In the genomic region with DNA sequence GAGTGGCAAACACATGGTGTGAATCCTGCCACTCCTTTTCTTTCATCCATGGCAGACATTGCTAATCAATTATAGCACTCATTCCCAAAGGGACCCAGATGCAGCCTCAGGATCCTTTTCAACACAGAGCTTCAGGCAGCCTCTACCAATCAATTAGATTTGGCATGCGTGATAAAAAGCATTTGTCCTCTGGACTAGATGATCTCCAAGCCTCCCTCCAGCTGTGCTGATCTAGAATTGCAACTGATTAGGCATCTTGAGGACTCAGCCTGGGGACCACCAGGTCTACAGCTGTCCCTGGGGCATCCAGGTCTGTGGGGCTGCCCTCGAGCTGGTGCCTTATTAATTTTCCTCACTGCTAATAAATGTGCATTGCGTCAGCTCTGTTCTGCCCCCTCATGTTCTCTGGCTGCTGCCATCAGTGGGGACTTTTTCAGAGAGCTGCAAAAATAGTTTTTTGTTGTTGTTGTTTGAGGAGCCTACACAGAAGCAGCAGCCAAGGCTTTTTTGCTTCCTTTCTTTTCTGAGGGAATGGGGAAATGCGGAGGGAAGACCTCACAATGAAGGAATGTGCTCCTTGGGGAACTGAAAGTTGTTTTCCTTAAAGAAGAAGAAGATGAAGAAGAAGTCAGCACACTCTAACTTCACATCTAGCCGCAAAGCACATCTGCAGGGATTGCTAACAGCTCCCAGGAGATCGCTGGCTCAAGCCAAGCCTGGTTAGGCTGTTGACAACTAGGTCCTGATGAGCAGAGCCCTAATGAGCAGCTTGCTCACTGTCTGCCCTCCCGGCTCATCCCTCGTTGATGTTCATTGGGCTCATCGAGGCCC, we compare ENCODE assay signal across 9 cellular contexts. TPM values are rescaled to one million over a fixed set of nuclear protein-coding genes. Genes with fewer than 3 reads are reported as not detected.
A peak's percentile ranks its signal among the peaks of the same experiment; 100 is the strongest.
DNase-seq lines count a peak whose midpoint lies in the region; ATAC-seq, FAIRE-seq and TF ChIP-seq lines count a peak whose summit lies in the region.
"Had no signal": no experiment of that assay in that cellular context is flagged by ENCODE, and none has a peak within 500 bp of the region (broad histone marks: within the 10 kb centered on the region; RNA-seq: fewer than 3 reads in every experiment).

No MANE protein-coding gene starts in this region.

- H3K4me1 Mint-ChIP-seq in activated CD8-positive, alpha-beta memory T cell treated with anti-CD3 and anti-CD28 coated beads, Interleukin-2, amount 10 ng/mL, durations not matched to agents 7 days and 5 days, result no peaks in the 10 kb centered on the region

- no peak for ATAC-seq in pancreas
- no peak for ATAC-seq in activated CD8-positive, alpha-beta memory T cell treated with anti-CD3 and anti-CD28 coated beads, Interleukin-2, amount 10 ng/mL, durations not matched to agents 7 days and 5 days

- in situ Hi-C loops in GM13976 (cut with MboI; ENCODE audit: low sequenced_read_pairs, unreplicated experiment), result no loop called here

- H3K27me3 ChIP-seq in prostate gland (replicated peaks; ENCODE audit: insufficient read depth) (no peaks in the 10 kb centered on the region), pancreas (no peaks in the 10 kb centered on the region)

- 34% methylated on average over 9 of the region's 9 CpGs for WGBS in prostate gland
- WGBS in pancreas, 2 donors, result 60 to 76% methylated on average over 9 of the region's 9 CpGs

- H3K4me3 ChIP-seq in SK-N-MC (peak overlapping the region; percentile 65), prostate gland (no peak overlapping the region), pancreas (no peak overlapping the region)

- H3K27ac Mint-ChIP-seq in activated CD8-positive, alpha-beta memory T cell treated with anti-CD3 and anti-CD28 coated beads, Interleukin-2, amount 10 ng/mL, durations not matched to agents 7 days and 5 days, result no peak overlapping the region

- H3K36me3 ChIP-seq in SK-N-MC (ENCODE audit: insufficient read depth, low read length), result no peaks in the 10 kb centered on the region; the same call in 1 of the 2 replicates
- H3K36me3 ChIP-seq in prostate gland, result no peaks in the 10 kb centered on the region
- H3K36me3 ChIP-seq in pancreas, result no peaks in the 10 kb centered on the region

- peaks cover 76% of the 10 kb centered on the region for H3K27me3 Mint-ChIP-seq in activated CD8-positive, alpha-beta memory T cell treated with anti-CD3 and anti-CD28 coated beads, Interleukin-2, amount 10 ng/mL, durations not matched to agents 7 days and 5 days

- CTCF ChIA-PET in activated CD8-positive, alpha-beta memory T cell treated with anti-CD3 and anti-CD28 coated beads, Interleukin-2, amount 10 ng/mL, durations not matched to agents 7 days and 5 days (lab: Charles Lee), result interaction anchor here (0.8 to 10.9 kb wide), 6 partner anchors 8 to 108 kb away, joined by 3 to 130 read pairs (median 4); no protein-coding TSS in a partner anchor

- DNase-seq in Ammon's horn (ENCODE audit: low spot score) (peak; percentile 71), SK-N-MC (ENCODE audit: low read depth, low spot score) (peak; percentile 63), head of caudate nucleus (peak in 28 of 42 donors; percentile 35 to 77 (median 56)), prostate gland (ENCODE audit: low spot score) (no peak), GM13976 (ENCODE audit: low spot score) (no peak), pancreas (no peak), iPS-NIHi7 (ENCODE audit: extremely low spot score) (no peak)
- DNase-seq in activated CD8-positive, alpha-beta memory T cell treated with anti-CD3 and anti-CD28 coated beads, Interleukin-2, amount 10 ng/mL, durations not matched to agents 7 days and 5 days, result no peak
- DNase-seq: Caco-2 had no signal

- H3K9me3 ChIP-seq in SK-N-MC (ENCODE audit: low read depth, low read length), result no peaks in the 10 kb centered on the region
- no peaks in the 10 kb centered on the region for H3K9me3 ChIP-seq in prostate gland
- no peaks in the 10 kb centered on the region for H3K9me3 ChIP-seq in pancreas
- H3K9me3 ChIP-seq: Caco-2 had no signal

- no peaks in the 10 kb centered on the region for H3K36me3 Mint-ChIP-seq in activated CD8-positive, alpha-beta memory T cell treated with anti-CD3 and anti-CD28 coated beads, Interleukin-2, amount 10 ng/mL, durations not matched to agents 7 days and 5 days

- peak overlapping the region; percentile 97 for H3K27ac ChIP-seq in SK-N-MC
- H3K27ac ChIP-seq in prostate gland, result peak overlapping the region; percentile 86 to 91
- peak overlapping the region in 1 of 4 donors; percentile 23 for H3K27ac ChIP-seq in pancreas

- H3K9ac ChIP-seq in SK-N-MC (ENCODE audit: insufficient read length), result peak overlapping the region; percentile 49

- TF ChIP-seq CTCF in prostate gland (IDR thresholded peaks at IDR 0.05) (no peak), GM13976 (IDR thresholded peaks at IDR 0.05; ENCODE audit: borderline replicate concordance, control extremely low read depth, extremely low read depth, insufficient read depth, missing control alignments) (no peak), pancreas (IDR thresholded peaks at IDR 0.05) (no peak)

- TF ChIP-seq POLR2A in prostate gland (IDR thresholded peaks at IDR 0.05), result no peak

- H3K4me1 ChIP-seq in prostate gland (replicated peaks) (peaks cover 29% of the 10 kb centered on the region), pancreas (peaks cover 19 to 36% (median 20%) of the 10 kb centered on the region in 3 donors)
- H3K4me1 ChIP-seq: Caco-2 had no signal

- no peak overlapping the region for H3K4me3 Mint-ChIP-seq in activated CD8-positive, alpha-beta memory T cell treated with anti-CD3 and anti-CD28 coated beads, Interleukin-2, amount 10 ng/mL, durations not matched to agents 7 days and 5 days

- no peaks in the 10 kb centered on the region for H3K9me3 Mint-ChIP-seq in activated CD8-positive, alpha-beta memory T cell treated with anti-CD3 and anti-CD28 coated beads, Interleukin-2, amount 10 ng/mL, durations not matched to agents 7 days and 5 days (ENCODE audit: low read depth)

- intact Hi-C loops in head of caudate nucleus (cut with DNase I), result loop anchor here (5.0 kb wide), 2 partner anchors 52 to 142 kb away; a partner anchor contains a TSS
- intact Hi-C loops in prostate gland (cut with DNase I), result no loop called here
- intact Hi-C loops in pancreas (cut with DNase I), result loop anchor here in 1 of 3 donors (5.0 kb wide), 1 partner anchor 67 kb away; no protein-coding TSS in a partner anchor

- no peak for FAIRE-seq in pancreas (lab: Jason Lieb, UNC)

RNA-seq across cellular contexts. Expression of a gene that starts 8.8 kb away (rescaled TPM):
- 10 to 100 TPM; 40.1 to 49.8 TPM for total RNA-seq in prostate gland
- total RNA-seq in pancreas, result 1 to 10 TPM; 1.7 to 4.3 (median 3.0) TPM
- polyA plus RNA-seq in pancreas, result 10 to 100 TPM in 1 of 2 donors, 1 to 10 TPM in 1; 8.9 to 13.9 TPM
- under 1 TPM; 0.12 to 0.40 TPM for total RNA-seq in activated CD8-positive, alpha-beta memory T cell treated with anti-CD3 and anti-CD28 coated beads, Interleukin-2, amount 10 ng/mL, durations not matched to agents 7 days and 5 days
- total RNA-seq: Caco-2 had no signal

RNA-seq across cellular contexts. Expression of a gene that starts 50.8 kb away (rescaled TPM):
- total RNA-seq in prostate gland (under 1 TPM; 0.36 to 0.68 TPM), pancreas (1 to 10 TPM in 1 of 6 donors, under 1 TPM in 2, not detected in 3; 0.75 to 1.3 (median 0.76) TPM)
- 1 to 10 TPM in 1 of 2 donors, under 1 TPM in 1; 0.28 to 1.3 TPM for polyA plus RNA-seq in pancreas
- 1,000 to 10,000 TPM in 1 of 2 experiments, 100 to 1,000 TPM in 1; 364 to 1,915 TPM for total RNA-seq in activated CD8-positive, alpha-beta memory T cell treated with anti-CD3 and anti-CD28 coated beads, Interleukin-2, amount 10 ng/mL, durations not matched to agents 7 days and 5 days
- total RNA-seq: Caco-2 had no signal

Comparison
In these comparisons a context has a peak if more than half of its experiments do, and no peak if none do; other contexts are left out.
1. DNase-seq: peak in Ammon's horn (single experiment), SK-N-MC (single experiment) and head of caudate nucleus (28 of 42); none in prostate gland (single experiment), GM13976 (single experiment), pancreas (0 of 6), iPS-NIHi7 (single experiment) and activated CD8-positive, alpha-beta memory T cell treated with anti-CD3 and anti-CD28 coated beads, Interleukin-2, amount 10 ng/mL, durations not matched to agents 7 days and 5 days (single experiment).
2. RNA of a gene that starts 8.8 kb away (total RNA-seq): 40.1 to 49.8 TPM in prostate gland; 1.7 to 4.3 TPM in pancreas and 0.12 to 0.40 TPM in activated CD8-positive, alpha-beta memory T cell treated with anti-CD3 and anti-CD28 coated beads, Interleukin-2, amount 10 ng/mL, durations not matched to agents 7 days and 5 days; every median in the first group is over 4 times any median in the second.
3. RNA of a gene that starts 50.8 kb away (total RNA-seq): 364 to 1,915 TPM in activated CD8-positive, alpha-beta memory T cell treated with anti-CD3 and anti-CD28 coated beads, Interleukin-2, amount 10 ng/mL, durations not matched to agents 7 days and 5 days; 0.75 to 1.3 TPM in pancreas and 0.36 to 0.68 TPM in prostate gland; every median in the first group is over 100 times any median in the second.